Comparison of ENCODE assay signal across 2 cellular contexts in the genomic region with DNA sequence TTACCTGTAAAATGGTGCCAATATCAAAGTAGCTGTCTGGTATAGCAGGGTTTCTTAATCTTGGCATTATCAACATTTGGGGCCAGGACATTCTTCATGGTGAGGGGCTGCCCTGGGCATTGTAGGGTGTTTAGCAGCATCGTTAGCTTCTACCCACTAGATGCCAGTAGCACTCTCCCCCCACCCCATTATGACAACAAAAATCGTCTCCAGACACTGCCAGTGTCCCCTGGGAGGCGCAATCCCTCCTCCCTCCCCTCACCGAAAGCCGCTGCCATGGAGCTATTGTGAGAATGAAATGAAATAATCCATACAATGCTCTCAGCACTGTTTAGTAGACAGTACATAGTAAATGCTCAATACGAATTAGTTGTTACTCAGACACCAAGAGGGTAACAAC.
TF ChIP-seq lines count a peak whose summit lies in the region.

No MANE protein-coding gene starts in this region.

TF ChIP-seq in WTC11, 78 proteins besides CTCF, POLR2A, EP300 and RAD21:
- TF ChIP-seq JUN (CRISPR knock-in tag; IDR thresholded peaks at IDR 0.05) (no peak), HMGXB4 (CRISPR knock-in tag; IDR thresholded peaks at IDR 0.05) (no peak), IRF2 (CRISPR knock-in tag; IDR thresholded peaks at IDR 0.05; ENCODE audit: borderline replicate concordance, low read depth) (no peak), NFATC4 (CRISPR knock-in tag; IDR thresholded peaks at IDR 0.05) (no peak), ZNF219 (CRISPR knock-in tag; IDR thresholded peaks at IDR 0.05; ENCODE audit: borderline replicate concordance) (no peak), ELF4 (CRISPR knock-in tag; IDR thresholded peaks at IDR 0.05; ENCODE audit: low read depth) (no peak), SMAD3 (CRISPR knock-in tag; IDR thresholded peaks at IDR 0.05; ENCODE audit: borderline replicate concordance) (no peak), PRDM15 (CRISPR knock-in tag; IDR thresholded peaks at IDR 0.05) (no peak), JAZF1 (CRISPR knock-in tag; IDR thresholded peaks at IDR 0.05) (no peak), TEAD4 (CRISPR knock-in tag; IDR thresholded peaks at IDR 0.05) (no peak), SP1 (CRISPR knock-in tag; conservative IDR thresholded peaks at IDR 0.05) (no peak), CBFB (CRISPR knock-in tag; IDR thresholded peaks at IDR 0.05; ENCODE audit: low read depth) (no peak), TP53 (CRISPR knock-in tag; IDR thresholded peaks at IDR 0.05) (no peak), NFYB (CRISPR knock-in tag; conservative IDR thresholded peaks at IDR 0.05; ENCODE audit: low read depth) (no peak), E2F5 (CRISPR knock-in tag; IDR thresholded peaks at IDR 0.05) (no peak), ZNF423 (CRISPR knock-in tag; IDR thresholded peaks at IDR 0.05) (no peak), HMGA2 (CRISPR knock-in tag; IDR thresholded peaks at IDR 0.05) (no peak)
- TF ChIP-seq, protein P1, sequence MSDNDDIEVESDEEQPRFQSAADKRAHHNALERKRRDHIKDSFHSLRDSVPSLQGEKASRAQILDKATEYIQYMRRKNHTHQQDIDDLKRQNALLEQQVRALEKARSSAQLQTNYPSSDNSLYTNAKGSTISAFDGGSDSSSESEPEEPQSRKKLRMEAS (CRISPR knock-in tag; IDR thresholded peaks at IDR 0.05) = no peak
- TF ChIP-seq, protein P2, sequence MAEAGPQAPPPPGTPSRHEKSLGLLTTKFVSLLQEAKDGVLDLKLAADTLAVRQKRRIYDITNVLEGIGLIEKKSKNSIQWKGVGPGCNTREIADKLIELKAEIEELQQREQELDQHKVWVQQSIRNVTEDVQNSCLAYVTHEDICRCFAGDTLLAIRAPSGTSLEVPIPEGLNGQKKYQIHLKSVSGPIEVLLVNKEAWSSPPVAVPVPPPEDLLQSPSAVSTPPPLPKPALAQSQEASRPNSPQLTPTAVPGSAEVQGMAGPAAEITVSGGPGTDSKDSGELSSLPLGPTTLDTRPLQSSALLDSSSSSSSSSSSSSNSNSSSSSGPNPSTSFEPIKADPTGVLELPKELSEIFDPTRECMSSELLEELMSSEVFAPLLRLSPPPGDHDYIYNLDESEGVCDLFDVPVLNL (CRISPR knock-in tag; IDR thresholded peaks at IDR 0.05; ENCODE audit: borderline replicate concordance, low read depth) = no peak
TF ChIP-seq in WTC11: peak in this region for 0.

TF ChIP-seq in H1, 55 proteins besides CTCF, POLR2A, EP300 and RAD21:
- TF ChIP-seq SP2 (IDR thresholded peaks at IDR 0.05; ENCODE audit: low read length) (no peak), YY1 (IDR thresholded peaks at IDR 0.05; ENCODE audit: low read depth, low read length) (no peak), JUN (IDR thresholded peaks at IDR 0.05; ENCODE audit: low read depth, low read length) (no peak), CBX8 (IDR thresholded peaks at IDR 0.05; ENCODE audit: borderline replicate concordance, low read depth, low read length) (no peak), CREB1 (IDR thresholded peaks at IDR 0.05) (no peak), POLR2AphosphoS5 (IDR thresholded peaks at IDR 0.05; ENCODE audit: low read depth, low read length) (no peak)
TF ChIP-seq in H1: peak in this region for 0.
